Comparison of ENCODE assay signal across 20 cellular contexts in genomic region chr9:134291452-134291881, GRCh38.
"Had no signal": no experiment of that assay in that cellular context is flagged by ENCODE, and none has a peak within 500 bp of the region (broad histone marks: within the 10 kb centered on the region; RNA-seq: fewer than 3 reads in every experiment).

No MANE protein-coding gene starts in this region.

- H3K4me1 ChIP-seq: prostate gland had no signal

- H3K4me3 ChIP-seq: ascending aorta, coronary artery, prostate gland, smooth muscle cell, testis, upper lobe of left lung had no signal

- H3K36me3 Mint-ChIP-seq: activated naive CD4-positive, alpha-beta T cell treated with anti-CD3 and anti-CD28 coated beads, Interleukin-2, amount 50 U/mL, for 24 hours; immature natural killer cell; stimulated activated memory B cell treated with anti-CD40 and anti-IgM and Interleukin-4, amounts not matched to agents 10 μg/mL and 1 μg/mL and 100 μg/mL, for 72 hours; WTC11 had no signal

- H3K9me3 ChIP-seq: ascending aorta, prostate gland, testis, upper lobe of left lung had no signal

- H3K36me3 ChIP-seq: ascending aorta, prostate gland, upper lobe of left lung had no signal

- H3K4me3 Mint-ChIP-seq: activated CD4-positive, alpha-beta T cell treated with anti-CD3 and anti-CD28 coated beads for 36 hours; activated naive CD4-positive, alpha-beta T cell treated with anti-CD3 and anti-CD28 coated beads, Interleukin-2, amount 50 U/mL, for 24 hours; immature natural killer cell; neural crest cell; stimulated activated memory B cell treated with anti-CD40 and anti-IgM and Interleukin-4, amounts not matched to agents 10 μg/mL and 1 μg/mL and 100 μg/mL, for 72 hours; T-helper 2 cell treated with Interferon-gamma antibody and Interleukin-4, amounts not matched to agents 5 μg/mL and 100 μg/mL, for 36 hours; WTC11 had no signal

- DNase-seq: activated CD4-positive, alpha-beta T cell treated with anti-CD3 and anti-CD28 coated beads for 36 hours; activated CD4-positive, alpha-beta T cell treated with anti-CD3 and anti-CD28 coated beads, Interleukin-2, amount 50 U/mL, for 48 hours; activated gamma-delta T cell; erythroblast; foreskin melanocyte; immature natural killer cell; left colon; stimulated activated CD4-positive, alpha-beta T cell treated with anti-CD3 and anti-CD28 coated beads, Interleukin-4, amount 100 ng/mL, for 4 hours; testis had no signal

- H3K27ac ChIP-seq: ascending aorta, coronary artery, prostate gland, testis, upper lobe of left lung had no signal

- H3K9me3 Mint-ChIP-seq: activated naive CD4-positive, alpha-beta T cell treated with anti-CD3 and anti-CD28 coated beads, Interleukin-2, amount 50 U/mL, for 24 hours; immature natural killer cell; neural crest cell; stimulated activated memory B cell treated with anti-CD40 and anti-IgM and Interleukin-4, amounts not matched to agents 10 μg/mL and 1 μg/mL and 100 μg/mL, for 72 hours; T-helper 2 cell treated with Interferon-gamma antibody and Interleukin-4, amounts not matched to agents 5 μg/mL and 100 μg/mL, for 36 hours; WTC11 had no signal

- H3K27ac Mint-ChIP-seq: activated CD4-positive, alpha-beta T cell treated with anti-CD3 and anti-CD28 coated beads for 36 hours; activated naive CD4-positive, alpha-beta T cell treated with anti-CD3 and anti-CD28 coated beads, Interleukin-2, amount 50 U/mL, for 24 hours; immature natural killer cell; stimulated activated memory B cell treated with anti-CD40 and anti-IgM and Interleukin-4, amounts not matched to agents 10 μg/mL and 1 μg/mL and 100 μg/mL, for 72 hours; T-helper 2 cell treated with Interferon-gamma antibody and Interleukin-4, amounts not matched to agents 5 μg/mL and 100 μg/mL, for 36 hours; WTC11 had no signal

- H3K27me3 ChIP-seq: ascending aorta, testis, upper lobe of left lung had no signal

- H3K4me1 Mint-ChIP-seq: activated naive CD4-positive, alpha-beta T cell treated with anti-CD3 and anti-CD28 coated beads, Interleukin-2, amount 50 U/mL, for 24 hours had no signal

- ATAC-seq: activated CD4-positive, alpha-beta T cell treated with anti-CD3 and anti-CD28 coated beads for 36 hours; left colon; sciatic nerve; stimulated activated memory B cell treated with anti-CD40 and anti-IgM and Interleukin-4, amounts not matched to agents 10 μg/mL and 1 μg/mL and 100 μg/mL, for 72 hours; WTC11 had no signal
